ENCODE assay signal across 11 cellular contexts in the genomic region with DNA sequence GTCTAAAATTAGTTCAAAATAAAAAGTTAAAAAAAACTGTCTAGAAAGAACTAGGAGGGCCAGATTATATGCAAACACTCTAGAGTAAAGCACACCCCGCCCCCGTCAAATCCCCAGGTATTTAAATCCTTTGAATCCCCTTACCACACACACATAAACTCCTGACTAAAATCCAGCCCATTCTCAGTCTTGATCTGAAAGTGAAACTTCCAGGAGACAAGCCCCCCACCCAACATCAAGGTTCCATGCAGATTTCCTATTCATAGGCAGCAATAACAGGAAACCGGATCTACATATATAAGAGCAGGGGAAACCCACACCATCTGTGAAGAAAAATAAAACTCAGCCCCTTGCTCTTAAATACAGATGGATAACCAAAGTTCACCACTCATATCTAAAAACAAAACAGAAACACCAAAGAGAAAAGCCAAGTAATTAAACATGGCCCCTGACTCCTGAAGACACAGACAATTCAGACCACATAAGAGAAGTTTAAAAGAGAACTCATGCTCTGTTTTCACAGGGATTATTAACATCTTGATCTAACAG. TPM values are rescaled to one million over a fixed set of nuclear protein-coding genes. Genes with fewer than 3 reads are reported as not detected.
DNase-seq lines count a peak whose midpoint lies in the region; ATAC-seq and TF ChIP-seq lines count a peak whose summit lies in the region.
"Had no signal": no experiment of that assay in that cellular context is flagged by ENCODE, and none has a peak within 500 bp of the region (broad histone marks: within the 10 kb centered on the region; RNA-seq: fewer than 3 reads in every experiment).

No MANE protein-coding gene starts in this region.

- H3K4me1 ChIP-seq in CD4-positive, alpha-beta memory T cell (ENCODE audit: insufficient read depth, low read length), result peaks cover 31% of the 10 kb centered on the region
- peaks cover 6% of the 10 kb centered on the region for H3K4me1 ChIP-seq in neural progenitor cell

- TF ChIP-seq CTCF in neural progenitor cell (IDR thresholded peaks at IDR 0.05), result no peak

- H3K79me2 ChIP-seq in neural progenitor cell (ENCODE audit: low read depth), result no peaks in the 10 kb centered on the region

- no peak overlapping the region for H3K4me2 ChIP-seq in neural progenitor cell

- intact Hi-C loops in CD4-positive, alpha-beta memory T cell (cut with micrococcal nuclease), result no loop called here

- CTCF ChIA-PET in CD4-positive, alpha-beta memory T cell (lab: Charles Lee; ENCODE audit: partially characterized antibody), result no interaction called here

- H4K20me1 ChIP-seq in neural progenitor cell (ENCODE audit: low read depth), result no peaks in the 10 kb centered on the region

- peaks cover 8 to 31% (median 20%) of the 10 kb centered on the region in 4 donors for H3K4me1 Mint-ChIP-seq in CD4-positive, alpha-beta memory T cell
- H3K4me1 Mint-ChIP-seq in activated naive CD8-positive, alpha-beta T cell (ENCODE audit: low read depth), result peaks cover 60% of the 10 kb centered on the region
- H3K4me1 Mint-ChIP-seq in neural progenitor cell, result no peaks in the 10 kb centered on the region

- no peak overlapping the region for H2AFZ ChIP-seq in neural progenitor cell (replicated peaks)

- no peak overlapping the region for H3K9ac ChIP-seq in neural progenitor cell

- ATAC-seq in GM19467 (IDR thresholded peaks at IDR 0.05; ENCODE audit: unreplicated experiment), result peak; percentile 84
- peak; percentile 95 for ATAC-seq in HG03354 (IDR thresholded peaks at IDR 0.05; ENCODE audit: poor library complexity, severe bottlenecking, unreplicated experiment)

- POLR2A ChIA-PET in CD4-positive, alpha-beta memory T cell (lab: Charles Lee; ENCODE audit: partially characterized antibody), result interaction anchor here (0.6 kb wide), 2 partner anchors 16 to 1779 kb away, joined by 3 read pairs; no protein-coding TSS in a partner anchor

- H3K4me3 Mint-ChIP-seq in CD4-positive, alpha-beta memory T cell, result peak overlapping the region; percentile 57 to 86 (median 70)
- H3K4me3 Mint-ChIP-seq in activated naive CD8-positive, alpha-beta T cell, result peak overlapping the region; percentile 80
- no peak overlapping the region for H3K4me3 Mint-ChIP-seq in neural progenitor cell

- H3K27ac ChIP-seq in CD4-positive, alpha-beta memory T cell (ENCODE audit: low read depth, low read length), result no peak overlapping the region
- no peak overlapping the region for H3K27ac ChIP-seq in neural progenitor cell
- H3K27ac ChIP-seq: cardiac muscle cell, neutrophil had no signal

- H3K9me3 ChIP-seq in CD4-positive, alpha-beta memory T cell (ENCODE audit: control insufficient read depth in 1 of 2, low read length in 2 of 2), result no peaks in the 10 kb centered on the region
- H3K9me3 ChIP-seq in neural progenitor cell (ENCODE audit: low read depth), result no peaks in the 10 kb centered on the region
- H3K9me3 ChIP-seq: neutrophil had no signal

- no peaks in the 10 kb centered on the region for H3F3A ChIP-seq in neural progenitor cell (ENCODE audit: low read depth)

- no peaks in the 10 kb centered on the region for H3K27me3 Mint-ChIP-seq in CD4-positive, alpha-beta memory T cell
- H3K27me3 Mint-ChIP-seq in activated naive CD8-positive, alpha-beta T cell, result no peaks in the 10 kb centered on the region
- H3K27me3 Mint-ChIP-seq in neural progenitor cell (ENCODE audit: insufficient read depth, low read depth), result peaks cover 2% of the 10 kb centered on the region

- H3K9me3 Mint-ChIP-seq in CD4-positive, alpha-beta memory T cell, result peaks cover 0 to 9% (median 0%) of the 10 kb centered on the region in 8 donors
- H3K9me3 Mint-ChIP-seq in activated naive CD8-positive, alpha-beta T cell (ENCODE audit: low read depth), result no peaks in the 10 kb centered on the region
- peaks cover 3% of the 10 kb centered on the region for H3K9me3 Mint-ChIP-seq in neural progenitor cell

- no peaks in the 10 kb centered on the region for H3K36me3 ChIP-seq in CD4-positive, alpha-beta memory T cell (ENCODE audit: insufficient read depth, low read length)
- no peaks in the 10 kb centered on the region for H3K36me3 ChIP-seq in neural progenitor cell
- H3K36me3 ChIP-seq: cardiac muscle cell, neutrophil had no signal

- peak; percentile 28 to 63 (median 40) for DNase-seq in CD4-positive, alpha-beta memory T cell
- DNase-seq in MV-4-11 (lab: John Stamatoyannopoulos, UW) (no peak), ureter (ENCODE audit: low spot score) (no peak), KG1 (lab: John Stamatoyannopoulos, UW) (no peak), neural progenitor cell (ENCODE audit: low spot score) (no peak)
- DNase-seq: DND-41 had no signal

- peak overlapping the region; percentile 59 to 97 (median 94) for H3K27ac Mint-ChIP-seq in CD4-positive, alpha-beta memory T cell
- H3K27ac Mint-ChIP-seq in activated naive CD8-positive, alpha-beta T cell, result peak overlapping the region; percentile 90
- no peak overlapping the region for H3K27ac Mint-ChIP-seq in neural progenitor cell

- H3K36me3 Mint-ChIP-seq in CD4-positive, alpha-beta memory T cell, result no peaks in the 10 kb centered on the region
- peaks cover 3% of the 10 kb centered on the region for H3K36me3 Mint-ChIP-seq in activated naive CD8-positive, alpha-beta T cell
- H3K36me3 Mint-ChIP-seq in neural progenitor cell, result no peaks in the 10 kb centered on the region

- H3K4me3 ChIP-seq in CD4-positive, alpha-beta memory T cell (ENCODE audit: low read length in 2 of 2), result no peak overlapping the region
- no peak overlapping the region for H3K4me3 ChIP-seq in neural progenitor cell
- H3K4me3 ChIP-seq: cardiac muscle cell had no signal

- no peaks in the 10 kb centered on the region for H3K27me3 ChIP-seq in CD4-positive, alpha-beta memory T cell (ENCODE audit: insufficient read depth, low read length)
- H3K27me3 ChIP-seq in neural progenitor cell, result no peaks in the 10 kb centered on the region
- H3K27me3 ChIP-seq: cardiac muscle cell, neutrophil had no signal

RNA-seq across cellular contexts. Expression of gene MARCHF3, which starts 42.3 kb away (rescaled TPM):
- 1 to 10 TPM; 3.2 to 3.3 TPM for total RNA-seq in CD4-positive, alpha-beta memory T cell
- polyA plus RNA-seq in CD4-positive, alpha-beta memory T cell, result 1 to 10 TPM; 5.5 to 7.5 TPM
- total RNA-seq in ureter (7.0 TPM), neural progenitor cell (ENCODE audit: low replicate concordance) (0.53 and 6.1 TPM in 2 replicates)

Comparison
In these comparisons a context has a peak if more than half of its experiments do, and no peak if none do; other contexts are left out.
1. DNase-seq: peak in CD4-positive, alpha-beta memory T cell (5 of 5); none in MV-4-11 (single experiment), ureter (single experiment), KG1 (single experiment) and neural progenitor cell (single experiment).